Comparison of ENCODE assay signal across 13 cellular contexts in genomic region chr1:240122639-240123604, GRCh38. TPM values are rescaled to one million over a fixed set of nuclear protein-coding genes. Genes with fewer than 3 reads are reported as not detected.
DNase-seq lines count a peak whose midpoint lies in the region; ATAC-seq and TF ChIP-seq lines count a peak whose summit lies in the region.
"Had no signal": no experiment of that assay in that cellular context is flagged by ENCODE, and none has a peak within 500 bp of the region (broad histone marks: within the 10 kb centered on the region; RNA-seq: fewer than 3 reads in every experiment).

No MANE protein-coding gene starts in this region.

- H3K79me2 ChIP-seq in hepatocyte, result no peaks in the 10 kb centered on the region

- no peak for TF ChIP-seq CTCF in hepatocyte (IDR thresholded peaks at IDR 0.05; ENCODE audit: poor library complexity)

- no peaks in the 10 kb centered on the region for H3K36me3 ChIP-seq in hepatocyte (replicated peaks; ENCODE audit: insufficient read depth, low read depth)

- no peaks in the 10 kb centered on the region for H3K27me3 ChIP-seq in hepatocyte

- no peak overlapping the region for H3K27ac ChIP-seq in hepatocyte

- no peaks in the 10 kb centered on the region for H4K20me1 ChIP-seq in hepatocyte (ENCODE audit: insufficient read depth, poor library complexity, severe bottlenecking)

- DNase-seq in HuH-7 (ENCODE audit: low spot score) (peak; percentile 8), NCI-H748 treated with DMSO at 0.1 percent for 48 hours (lab: John Stamatoyannopoulos, UW) (peak; percentile 87), hepatocyte (ENCODE audit: low spot score) (peak; percentile 76), putamen (ENCODE audit: low spot score) (peak; percentile 39), AML-193 (lab: John Stamatoyannopoulos, UW) (no peak)
- DNase-seq in activated T-helper 1 cell treated with anti-CD3 and anti-CD28 coated beads, Interleukin-12 subunit alpha, Interleukin-12 subunit beta, Interleukin-2, Interleukin-4 antibody, amounts not matched to agents 30 ng/mL and 10 ng/mL and 1 ng/mL, durations not matched to agents 14 hours and 24 hours and 36 hours (ENCODE audit: low spot score), result no peak
- DNase-seq in stimulated activated naive CD8-positive, alpha-beta T cell treated with anti-CD3 and anti-CD28 coated beads, Interleukin-15, amount 100 ng/mL, for 72 hours, result no peak
- DNase-seq: activated CD8-positive, alpha-beta memory T cell treated with anti-CD3 and anti-CD28 coated beads for 24 hours; DMS 273 treated with DMSO at 0.1 percent for 48 hours; natural killer cell; RPMI8226; stimulated activated CD8-positive, alpha-beta memory T cell treated with anti-CD3 and anti-CD28 coated beads, Interleukin-4, amount 100 ng/mL, for 48 hours had no signal

- intact Hi-C loops in activated T-helper 1 cell treated with anti-CD3 and anti-CD28 coated beads, Interleukin-12 subunit alpha, Interleukin-12 subunit beta, Interleukin-2, Interleukin-4 antibody, amounts not matched to agents 30 ng/mL and 10 ng/mL and 1 ng/mL, durations not matched to agents 14 hours and 24 hours and 36 hours (cut with micrococcal nuclease), result no loop called here

- H3K9me3 ChIP-seq in hepatocyte (ENCODE audit: low read depth), result no peaks in the 10 kb centered on the region

- H3K9me2 ChIP-seq in hepatocyte (replicated peaks; ENCODE audit: insufficient read depth), result no peaks in the 10 kb centered on the region

- H3K4me3 Mint-ChIP-seq in activated T-helper 1 cell treated with anti-CD3 and anti-CD28 coated beads, Interleukin-12 subunit alpha, Interleukin-12 subunit beta, Interleukin-2, Interleukin-4 antibody, amounts not matched to agents 30 ng/mL and 10 ng/mL and 1 ng/mL, durations not matched to agents 14 hours and 24 hours and 36 hours, result no peak overlapping the region
- H3K4me3 Mint-ChIP-seq in stimulated activated naive CD8-positive, alpha-beta T cell treated with anti-CD3 and anti-CD28 coated beads, Interleukin-15, amount 100 ng/mL, for 72 hours, result no peak overlapping the region
- H3K4me3 Mint-ChIP-seq: natural killer cell had no signal

- WGBS in hepatocyte (ENCODE audit: low lambda C conversion rate, missing lambda C conversion rate), result 49% methylated on average over 20 of the region's 20 CpGs

- H3K9me3 Mint-ChIP-seq in activated T-helper 1 cell treated with anti-CD3 and anti-CD28 coated beads, Interleukin-12 subunit alpha, Interleukin-12 subunit beta, Interleukin-2, Interleukin-4 antibody, amounts not matched to agents 30 ng/mL and 10 ng/mL and 1 ng/mL, durations not matched to agents 14 hours and 24 hours and 36 hours, result peaks cover 5% of the 10 kb centered on the region
- peaks cover 4 to 6% of the 10 kb centered on the region in 2 donors for H3K9me3 Mint-ChIP-seq in stimulated activated naive CD8-positive, alpha-beta T cell treated with anti-CD3 and anti-CD28 coated beads, Interleukin-15, amount 100 ng/mL, for 72 hours
- H3K9me3 Mint-ChIP-seq: natural killer cell had no signal

- no peak for ATAC-seq in HG02938 (IDR thresholded peaks at IDR 0.05; ENCODE audit: unreplicated experiment)
- no peak for ATAC-seq in stimulated activated naive CD8-positive, alpha-beta T cell treated with anti-CD3 and anti-CD28 coated beads, Interleukin-15, amount 100 ng/mL, for 72 hours
- ATAC-seq: natural killer cell had no signal

- peak overlapping the region; percentile 42 for H3K4me2 ChIP-seq in hepatocyte

- no peaks in the 10 kb centered on the region for H3K27me3 Mint-ChIP-seq in activated T-helper 1 cell treated with anti-CD3 and anti-CD28 coated beads, Interleukin-12 subunit alpha, Interleukin-12 subunit beta, Interleukin-2, Interleukin-4 antibody, amounts not matched to agents 30 ng/mL and 10 ng/mL and 1 ng/mL, durations not matched to agents 14 hours and 24 hours and 36 hours (ENCODE audit: insufficient read depth)
- H3K27me3 Mint-ChIP-seq in stimulated activated naive CD8-positive, alpha-beta T cell treated with anti-CD3 and anti-CD28 coated beads, Interleukin-15, amount 100 ng/mL, for 72 hours, result no peaks in the 10 kb centered on the region

- no peak overlapping the region for H3K4me3 ChIP-seq in hepatocyte

- no peaks in the 10 kb centered on the region for H3K4me1 ChIP-seq in hepatocyte (ENCODE audit: insufficient read depth)

- H2AFZ ChIP-seq in hepatocyte, result no peak overlapping the region

- H3K4me1 Mint-ChIP-seq in activated T-helper 1 cell treated with anti-CD3 and anti-CD28 coated beads, Interleukin-12 subunit alpha, Interleukin-12 subunit beta, Interleukin-2, Interleukin-4 antibody, amounts not matched to agents 30 ng/mL and 10 ng/mL and 1 ng/mL, durations not matched to agents 14 hours and 24 hours and 36 hours (ENCODE audit: low read depth), result no peaks in the 10 kb centered on the region
- no peaks in the 10 kb centered on the region for H3K4me1 Mint-ChIP-seq in stimulated activated naive CD8-positive, alpha-beta T cell treated with anti-CD3 and anti-CD28 coated beads, Interleukin-15, amount 100 ng/mL, for 72 hours
- H3K4me1 Mint-ChIP-seq: natural killer cell had no signal

- H3K27ac Mint-ChIP-seq in activated T-helper 1 cell treated with anti-CD3 and anti-CD28 coated beads, Interleukin-12 subunit alpha, Interleukin-12 subunit beta, Interleukin-2, Interleukin-4 antibody, amounts not matched to agents 30 ng/mL and 10 ng/mL and 1 ng/mL, durations not matched to agents 14 hours and 24 hours and 36 hours, result no peak overlapping the region
- H3K27ac Mint-ChIP-seq in stimulated activated naive CD8-positive, alpha-beta T cell treated with anti-CD3 and anti-CD28 coated beads, Interleukin-15, amount 100 ng/mL, for 72 hours, result no peak overlapping the region
- H3K27ac Mint-ChIP-seq: natural killer cell had no signal

- H3K36me3 Mint-ChIP-seq in activated T-helper 1 cell treated with anti-CD3 and anti-CD28 coated beads, Interleukin-12 subunit alpha, Interleukin-12 subunit beta, Interleukin-2, Interleukin-4 antibody, amounts not matched to agents 30 ng/mL and 10 ng/mL and 1 ng/mL, durations not matched to agents 14 hours and 24 hours and 36 hours (ENCODE audit: low read depth), result no peaks in the 10 kb centered on the region
- H3K36me3 Mint-ChIP-seq: natural killer cell had no signal

RNA-seq across cellular contexts. Expression of gene FMN2, which starts 31.2 kb away (rescaled TPM):
- 0.56 and 0.97 TPM in 2 replicates for total RNA-seq in hepatocyte
- 1.2 TPM in 1 of 2 replicates, not detected in the other for polyA plus RNA-seq in hepatocyte
- not detected in 2 replicates for total RNA-seq in activated T-helper 1 cell treated with anti-CD3 and anti-CD28 coated beads, Interleukin-12 subunit alpha, Interleukin-12 subunit beta, Interleukin-2, Interleukin-4 antibody, amounts not matched to agents 30 ng/mL and 10 ng/mL and 1 ng/mL, durations not matched to agents 14 hours and 24 hours and 36 hours
- total RNA-seq: natural killer cell had no signal

Comparison
In these comparisons a context has a peak if more than half of its experiments do, and no peak if none do; other contexts are left out.
1. DNase-seq: peak in HuH-7 (single experiment), NCI-H748 treated with DMSO at 0.1 percent for 48 hours (single experiment), hepatocyte (single experiment) and putamen (single experiment); none in AML-193 (0 of 2), activated T-helper 1 cell treated with anti-CD3 and anti-CD28 coated beads, Interleukin-12 subunit alpha, Interleukin-12 subunit beta, Interleukin-2, Interleukin-4 antibody, amounts not matched to agents 30 ng/mL and 10 ng/mL and 1 ng/mL, durations not matched to agents 14 hours and 24 hours and 36 hours (single experiment) and stimulated activated naive CD8-positive, alpha-beta T cell treated with anti-CD3 and anti-CD28 coated beads, Interleukin-15, amount 100 ng/mL, for 72 hours (0 of 2).